In the genomic region with DNA sequence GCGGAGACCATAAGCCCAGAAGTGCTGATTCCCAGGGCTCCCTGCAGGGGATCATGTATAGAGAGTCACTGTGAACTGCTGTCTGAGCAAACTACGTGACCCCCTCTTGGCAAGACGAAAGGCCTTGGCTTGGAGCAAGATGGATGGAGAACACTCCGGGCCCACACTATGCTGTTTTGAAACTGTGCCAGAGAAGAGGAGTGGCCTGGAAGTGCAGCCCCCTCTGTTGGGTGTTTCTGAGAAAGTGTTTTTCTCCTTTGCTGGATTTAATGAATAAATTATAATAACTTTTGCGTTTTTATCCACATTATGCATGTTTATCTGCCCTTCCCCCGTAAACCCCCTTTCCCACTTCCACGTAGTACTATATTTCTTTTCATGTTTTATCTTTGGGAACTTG, we compare ENCODE assay signal across 1 cellular context.
TF ChIP-seq lines count a peak whose summit lies in the region.

No MANE protein-coding gene starts in this region.

TF ChIP-seq in SK-N-SH, 30 proteins besides CTCF, POLR2A, EP300 and RAD21 (continued from another document):
- TF ChIP-seq, protein P1, sequence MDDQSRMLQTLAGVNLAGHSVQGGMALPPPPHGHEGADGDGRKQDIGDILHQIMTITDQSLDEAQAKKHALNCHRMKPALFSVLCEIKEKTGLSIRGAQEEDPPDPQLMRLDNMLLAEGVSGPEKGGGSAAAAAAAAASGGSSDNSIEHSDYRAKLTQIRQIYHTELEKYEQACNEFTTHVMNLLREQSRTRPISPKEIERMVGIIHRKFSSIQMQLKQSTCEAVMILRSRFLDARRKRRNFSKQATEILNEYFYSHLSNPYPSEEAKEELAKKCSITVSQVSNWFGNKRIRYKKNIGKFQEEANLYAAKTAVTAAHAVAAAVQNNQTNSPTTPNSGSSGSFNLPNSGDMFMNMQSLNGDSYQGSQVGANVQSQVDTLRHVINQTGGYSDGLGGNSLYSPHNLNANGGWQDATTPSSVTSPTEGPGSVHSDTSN (IDR thresholded peaks at IDR 0.05): no peak
- TF ChIP-seq EZH2phosphoT487 (IDR thresholded peaks at IDR 0.05; ENCODE audit: borderline replicate concordance, low read depth) (no peak), FOSL2 (IDR thresholded peaks at IDR 0.05; ENCODE audit: borderline replicate concordance, low read depth) (no peak), POLR2AphosphoS5 (IDR thresholded peaks at IDR 0.05; ENCODE audit: low read depth, low read length) (no peak), FOXM1 (IDR thresholded peaks at IDR 0.05; ENCODE audit: low read depth) (no peak), TAF1 (IDR thresholded peaks at IDR 0.05; ENCODE audit: borderline replicate concordance, low read depth, low read length) (no peak)
- TF ChIP-seq, protein P2, sequence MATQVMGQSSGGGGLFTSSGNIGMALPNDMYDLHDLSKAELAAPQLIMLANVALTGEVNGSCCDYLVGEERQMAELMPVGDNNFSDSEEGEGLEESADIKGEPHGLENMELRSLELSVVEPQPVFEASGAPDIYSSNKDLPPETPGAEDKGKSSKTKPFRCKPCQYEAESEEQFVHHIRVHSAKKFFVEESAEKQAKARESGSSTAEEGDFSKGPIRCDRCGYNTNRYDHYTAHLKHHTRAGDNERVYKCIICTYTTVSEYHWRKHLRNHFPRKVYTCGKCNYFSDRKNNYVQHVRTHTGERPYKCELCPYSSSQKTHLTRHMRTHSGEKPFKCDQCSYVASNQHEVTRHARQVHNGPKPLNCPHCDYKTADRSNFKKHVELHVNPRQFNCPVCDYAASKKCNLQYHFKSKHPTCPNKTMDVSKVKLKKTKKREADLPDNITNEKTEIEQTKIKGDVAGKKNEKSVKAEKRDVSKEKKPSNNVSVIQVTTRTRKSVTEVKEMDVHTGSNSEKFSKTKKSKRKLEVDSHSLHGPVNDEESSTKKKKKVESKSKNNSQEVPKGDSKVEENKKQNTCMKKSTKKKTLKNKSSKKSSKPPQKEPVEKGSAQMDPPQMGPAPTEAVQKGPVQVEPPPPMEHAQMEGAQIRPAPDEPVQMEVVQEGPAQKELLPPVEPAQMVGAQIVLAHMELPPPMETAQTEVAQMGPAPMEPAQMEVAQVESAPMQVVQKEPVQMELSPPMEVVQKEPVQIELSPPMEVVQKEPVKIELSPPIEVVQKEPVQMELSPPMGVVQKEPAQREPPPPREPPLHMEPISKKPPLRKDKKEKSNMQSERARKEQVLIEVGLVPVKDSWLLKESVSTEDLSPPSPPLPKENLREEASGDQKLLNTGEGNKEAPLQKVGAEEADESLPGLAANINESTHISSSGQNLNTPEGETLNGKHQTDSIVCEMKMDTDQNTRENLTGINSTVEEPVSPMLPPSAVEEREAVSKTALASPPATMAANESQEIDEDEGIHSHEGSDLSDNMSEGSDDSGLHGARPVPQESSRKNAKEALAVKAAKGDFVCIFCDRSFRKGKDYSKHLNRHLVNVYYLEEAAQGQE (IDR thresholded peaks at IDR 0.05; ENCODE audit: low read depth, low read length): no peak
